Comparison of ENCODE assay signal across 2 cellular contexts in genomic region chr2:131067465-131067864, GRCh38.
TF ChIP-seq lines count a peak whose summit lies in the region.

No MANE protein-coding gene starts in this region.

TF ChIP-seq in SK-N-SH, 30 proteins besides CTCF, POLR2A, EP300 and RAD21:
- TF ChIP-seq MEF2A (IDR thresholded peaks at IDR 0.05; ENCODE audit: borderline replicate concordance, low read depth) = no peak
- TF ChIP-seq, protein P1, sequence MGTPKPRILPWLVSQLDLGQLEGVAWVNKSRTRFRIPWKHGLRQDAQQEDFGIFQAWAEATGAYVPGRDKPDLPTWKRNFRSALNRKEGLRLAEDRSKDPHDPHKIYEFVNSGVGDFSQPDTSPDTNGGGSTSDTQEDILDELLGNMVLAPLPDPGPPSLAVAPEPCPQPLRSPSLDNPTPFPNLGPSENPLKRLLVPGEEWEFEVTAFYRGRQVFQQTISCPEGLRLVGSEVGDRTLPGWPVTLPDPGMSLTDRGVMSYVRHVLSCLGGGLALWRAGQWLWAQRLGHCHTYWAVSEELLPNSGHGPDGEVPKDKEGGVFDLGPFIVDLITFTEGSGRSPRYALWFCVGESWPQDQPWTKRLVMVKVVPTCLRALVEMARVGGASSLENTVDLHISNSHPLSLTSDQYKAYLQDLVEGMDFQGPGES (IDR thresholded peaks at IDR 0.05; ENCODE audit: low read depth, low read length) = no peak
- TF ChIP-seq NFIC (IDR thresholded peaks at IDR 0.05; ENCODE audit: borderline replicate concordance) = peak; percentile 39; the same call in 1 of the 2 replicates

TF ChIP-seq in SK-N-SH treated with all-trans-retinoic acid at 6 μM for 48 hours, 23 proteins besides CTCF, POLR2A, EP300 and RAD21:
- TF ChIP-seq RARB (CRISPR knock-in tag; IDR thresholded peaks at IDR 0.05) = no peak
- no peak for TF ChIP-seq ZFP3 (CRISPR knock-in tag; IDR thresholded peaks at IDR 0.05)
